In genomic region chr17:58232707-58233156, GRCh38 we compare ENCODE assay signal across 9 cellular contexts. TPM values are rescaled to one million over a fixed set of nuclear protein-coding genes. Genes with fewer than 3 reads are reported as not detected.
A peak's percentile ranks its signal among the peaks of the same experiment; 100 is the strongest.
DNase-seq lines count a peak whose midpoint lies in the region; ATAC-seq, FAIRE-seq and TF ChIP-seq lines count a peak whose summit lies in the region.
"Had no signal": no experiment of that assay in that cellular context is flagged by ENCODE, and none has a peak within 500 bp of the region (broad histone marks: within the 10 kb centered on the region; RNA-seq: fewer than 3 reads in every experiment).

No MANE protein-coding gene starts in this region.

- H3K4me3 Mint-ChIP-seq in activated naive CD4-positive, alpha-beta T cell treated with anti-CD3 and anti-CD28 coated beads, Interleukin-2, amount 10 ng/mL, durations not matched to agents 7 days and 5 days, result no peak overlapping the region
- H3K4me3 Mint-ChIP-seq in effector memory CD8-positive, alpha-beta T cell, result no peak overlapping the region
- H3K4me3 Mint-ChIP-seq in activated T-helper 2 cell treated with anti-CD3 and anti-CD28 coated beads, Interferon-gamma antibody, Interleukin-2, Interleukin-4, amounts not matched to agents 10 μg/mL and 5 μg/mL and 100 μg/mL, durations not matched to agents 14 hours and 24 hours and 36 hours (ENCODE audit: low read depth), result no peak overlapping the region
- H3K4me3 Mint-ChIP-seq: activated naive CD8-positive, alpha-beta T cell had no signal

- H2AFZ ChIP-seq in MM.1S (ENCODE audit: low read length), result no peak overlapping the region

- peaks cover 94% of the 10 kb centered on the region for H3K27me3 ChIP-seq in MM.1S (replicated peaks; ENCODE audit: insufficient read depth, low read length)

- H3K9me3 ChIP-seq in MM.1S (replicated peaks; ENCODE audit: insufficient read depth, low read length), result no peaks in the 10 kb centered on the region

- DNase-seq in activated naive CD4-positive, alpha-beta T cell treated with anti-CD3 and anti-CD28 coated beads, Interleukin-2, amount 50 U/mL, for 72 hours (ENCODE audit: low spot score in 2 of 2), result no peak
- DNase-seq in activated naive CD4-positive, alpha-beta T cell treated with anti-CD3 and anti-CD28 coated beads, Interleukin-2, amount 10 ng/mL, durations not matched to agents 7 days and 5 days, result no peak
- DNase-seq in H54 (ENCODE audit: insufficient read length, low spot score) (peak; percentile 50), MM.1S (peak; percentile 65)
- no peak for DNase-seq in effector memory CD8-positive, alpha-beta T cell
- DNase-seq in stimulated activated CD8-positive, alpha-beta memory T cell treated with anti-CD3 and anti-CD28 coated beads, Interleukin-4, amount 100 ng/mL, for 48 hours, result peak; percentile 53
- no peak for DNase-seq in activated T-helper 2 cell treated with anti-CD3 and anti-CD28 coated beads, Interferon-gamma antibody, Interleukin-2, Interleukin-4, amounts not matched to agents 10 μg/mL and 5 μg/mL and 100 μg/mL, durations not matched to agents 14 hours and 24 hours and 36 hours (ENCODE audit: low spot score)
- DNase-seq in activated effector memory CD4-positive, alpha-beta T cell treated with anti-CD3 and anti-CD28 coated beads, Interleukin-2, amount 50 U/mL, for 16 hours, result no peak

- no peaks in the 10 kb centered on the region for H3K79me2 ChIP-seq in MM.1S (ENCODE audit: low read length)

- peaks cover 14% of the 10 kb centered on the region; the same call in 1 of the 2 replicates for H3F3A ChIP-seq in MM.1S (ENCODE audit: insufficient read depth, low read length)

- no peak overlapping the region for H3K9ac ChIP-seq in MM.1S (ENCODE audit: low read length)

- no peaks in the 10 kb centered on the region for H3K9me2 ChIP-seq in MM.1S (replicated peaks; ENCODE audit: insufficient read depth, low read length)

- H3K36me3 Mint-ChIP-seq in activated naive CD4-positive, alpha-beta T cell treated with anti-CD3 and anti-CD28 coated beads, Interleukin-2, amount 50 U/mL, for 72 hours, result no peaks in the 10 kb centered on the region
- H3K36me3 Mint-ChIP-seq in activated naive CD4-positive, alpha-beta T cell treated with anti-CD3 and anti-CD28 coated beads, Interleukin-2, amount 10 ng/mL, durations not matched to agents 7 days and 5 days, result no peaks in the 10 kb centered on the region
- H3K36me3 Mint-ChIP-seq in effector memory CD8-positive, alpha-beta T cell (ENCODE audit: insufficient read depth), result no peaks in the 10 kb centered on the region
- H3K36me3 Mint-ChIP-seq in activated T-helper 2 cell treated with anti-CD3 and anti-CD28 coated beads, Interferon-gamma antibody, Interleukin-2, Interleukin-4, amounts not matched to agents 10 μg/mL and 5 μg/mL and 100 μg/mL, durations not matched to agents 14 hours and 24 hours and 36 hours (ENCODE audit: low read depth), result no peaks in the 10 kb centered on the region
- H3K36me3 Mint-ChIP-seq: activated naive CD8-positive, alpha-beta T cell had no signal

- peaks cover 66% of the 10 kb centered on the region for H3K27me3 Mint-ChIP-seq in activated naive CD4-positive, alpha-beta T cell treated with anti-CD3 and anti-CD28 coated beads, Interleukin-2, amount 10 ng/mL, durations not matched to agents 7 days and 5 days
- H3K27me3 Mint-ChIP-seq in effector memory CD8-positive, alpha-beta T cell, result peaks cover 32 to 72% of the 10 kb centered on the region in 2 donors
- peaks cover 46% of the 10 kb centered on the region for H3K27me3 Mint-ChIP-seq in activated T-helper 2 cell treated with anti-CD3 and anti-CD28 coated beads, Interferon-gamma antibody, Interleukin-2, Interleukin-4, amounts not matched to agents 10 μg/mL and 5 μg/mL and 100 μg/mL, durations not matched to agents 14 hours and 24 hours and 36 hours (ENCODE audit: low read depth)

- FAIRE-seq in H54 (lab: Jason Lieb, UNC), result no peak

- TF ChIP-seq POLR2A in H54 (IDR thresholded peaks at IDR 0.05; ENCODE audit: low read depth, low read length), result no peak

- H3K27ac Mint-ChIP-seq in activated naive CD4-positive, alpha-beta T cell treated with anti-CD3 and anti-CD28 coated beads, Interleukin-2, amount 50 U/mL, for 72 hours, result no peak overlapping the region
- no peak overlapping the region for H3K27ac Mint-ChIP-seq in activated naive CD4-positive, alpha-beta T cell treated with anti-CD3 and anti-CD28 coated beads, Interleukin-2, amount 10 ng/mL, durations not matched to agents 7 days and 5 days
- H3K27ac Mint-ChIP-seq in effector memory CD8-positive, alpha-beta T cell, result no peak overlapping the region
- no peak overlapping the region for H3K27ac Mint-ChIP-seq in activated T-helper 2 cell treated with anti-CD3 and anti-CD28 coated beads, Interferon-gamma antibody, Interleukin-2, Interleukin-4, amounts not matched to agents 10 μg/mL and 5 μg/mL and 100 μg/mL, durations not matched to agents 14 hours and 24 hours and 36 hours
- H3K27ac Mint-ChIP-seq: activated naive CD8-positive, alpha-beta T cell had no signal

- no peaks in the 10 kb centered on the region for H3K9me3 Mint-ChIP-seq in activated naive CD4-positive, alpha-beta T cell treated with anti-CD3 and anti-CD28 coated beads, Interleukin-2, amount 50 U/mL, for 72 hours
- H3K9me3 Mint-ChIP-seq in activated naive CD4-positive, alpha-beta T cell treated with anti-CD3 and anti-CD28 coated beads, Interleukin-2, amount 10 ng/mL, durations not matched to agents 7 days and 5 days, result no peaks in the 10 kb centered on the region
- no peaks in the 10 kb centered on the region for H3K9me3 Mint-ChIP-seq in effector memory CD8-positive, alpha-beta T cell
- H3K9me3 Mint-ChIP-seq in activated T-helper 2 cell treated with anti-CD3 and anti-CD28 coated beads, Interferon-gamma antibody, Interleukin-2, Interleukin-4, amounts not matched to agents 10 μg/mL and 5 μg/mL and 100 μg/mL, durations not matched to agents 14 hours and 24 hours and 36 hours, result no peaks in the 10 kb centered on the region

- no peak overlapping the region for H3K27ac ChIP-seq in MM.1S (ENCODE audit: low read length)

- no peaks in the 10 kb centered on the region for H3K36me3 ChIP-seq in MM.1S (replicated peaks; ENCODE audit: insufficient read depth, low read length)

- no peak for TF ChIP-seq CTCF in MM.1S (IDR thresholded peaks at IDR 0.05; ENCODE audit: low read length)

- H4K20me1 ChIP-seq in MM.1S (ENCODE audit: insufficient read depth, low read length), result no peaks in the 10 kb centered on the region; the same call in 1 of the 2 replicates

- intact Hi-C loops in activated T-helper 2 cell treated with anti-CD3 and anti-CD28 coated beads, Interferon-gamma antibody, Interleukin-2, Interleukin-4, amounts not matched to agents 10 μg/mL and 5 μg/mL and 100 μg/mL, durations not matched to agents 14 hours and 24 hours and 36 hours (cut with micrococcal nuclease), result no loop called here

- no peak overlapping the region for H3K4me3 ChIP-seq in MM.1S (ENCODE audit: low read length)

- peak; percentile 77 to 91 for ATAC-seq in activated naive CD4-positive, alpha-beta T cell treated with anti-CD3 and anti-CD28 coated beads, Interleukin-2, amount 50 U/mL, for 72 hours
- ATAC-seq in effector memory CD8-positive, alpha-beta T cell (replicated peaks), result peak; percentile 46

- peaks cover 14% of the 10 kb centered on the region for H3K4me1 ChIP-seq in MM.1S (ENCODE audit: low read length)

- CTCF ChIA-PET in activated naive CD4-positive, alpha-beta T cell treated with anti-CD3 and anti-CD28 coated beads, Interleukin-2, amount 10 ng/mL, durations not matched to agents 7 days and 5 days (lab: Charles Lee), result interaction anchor here (1.4 kb wide), 1 partner anchor 17 kb away, joined by 6 read pairs; no protein-coding TSS in a partner anchor

- H3K4me1 Mint-ChIP-seq in activated naive CD4-positive, alpha-beta T cell treated with anti-CD3 and anti-CD28 coated beads, Interleukin-2, amount 10 ng/mL, durations not matched to agents 7 days and 5 days, result peaks cover 2% of the 10 kb centered on the region
- H3K4me1 Mint-ChIP-seq in effector memory CD8-positive, alpha-beta T cell (ENCODE audit: low read depth in 2 of 2), result no peaks in the 10 kb centered on the region
- peaks cover 10% of the 10 kb centered on the region for H3K4me1 Mint-ChIP-seq in activated T-helper 2 cell treated with anti-CD3 and anti-CD28 coated beads, Interferon-gamma antibody, Interleukin-2, Interleukin-4, amounts not matched to agents 10 μg/mL and 5 μg/mL and 100 μg/mL, durations not matched to agents 14 hours and 24 hours and 36 hours (ENCODE audit: low read depth)

- peak overlapping the region; percentile 59 for H3K4me2 ChIP-seq in MM.1S (ENCODE audit: low read depth, low read length)

RNA-seq across cellular contexts. Expression of gene LPO, which starts 5.7 kb away (rescaled TPM):
- total RNA-seq in activated naive CD4-positive, alpha-beta T cell treated with anti-CD3 and anti-CD28 coated beads, Interleukin-2, amount 50 U/mL, for 72 hours, result under 1 TPM; 0.16 to 0.19 TPM
- total RNA-seq in activated T-helper 2 cell treated with anti-CD3 and anti-CD28 coated beads, Interferon-gamma antibody, Interleukin-2, Interleukin-4, amounts not matched to agents 10 μg/mL and 5 μg/mL and 100 μg/mL, durations not matched to agents 14 hours and 24 hours and 36 hours, result not detected in 2 replicates

RNA-seq across cellular contexts. Expression of gene MKS1, which starts 13.7 kb away (rescaled TPM):
- total RNA-seq in activated naive CD4-positive, alpha-beta T cell treated with anti-CD3 and anti-CD28 coated beads, Interleukin-2, amount 50 U/mL, for 72 hours, result 10 to 100 TPM; 22.4 to 28.4 TPM
- 18.8 and 20.5 TPM in 2 replicates for total RNA-seq in activated T-helper 2 cell treated with anti-CD3 and anti-CD28 coated beads, Interferon-gamma antibody, Interleukin-2, Interleukin-4, amounts not matched to agents 10 μg/mL and 5 μg/mL and 100 μg/mL, durations not matched to agents 14 hours and 24 hours and 36 hours

RNA-seq across cellular contexts. Expression of gene EPX, which starts 40.2 kb away (rescaled TPM):
- not detected for total RNA-seq in activated naive CD4-positive, alpha-beta T cell treated with anti-CD3 and anti-CD28 coated beads, Interleukin-2, amount 50 U/mL, for 72 hours
- not detected in 2 replicates for total RNA-seq in activated T-helper 2 cell treated with anti-CD3 and anti-CD28 coated beads, Interferon-gamma antibody, Interleukin-2, Interleukin-4, amounts not matched to agents 10 μg/mL and 5 μg/mL and 100 μg/mL, durations not matched to agents 14 hours and 24 hours and 36 hours

RNA-seq across cellular contexts. Expression of gene MPO, which starts 48.0 kb away (rescaled TPM):
- total RNA-seq in activated naive CD4-positive, alpha-beta T cell treated with anti-CD3 and anti-CD28 coated beads, Interleukin-2, amount 50 U/mL, for 72 hours, result not detected
- total RNA-seq in activated T-helper 2 cell treated with anti-CD3 and anti-CD28 coated beads, Interferon-gamma antibody, Interleukin-2, Interleukin-4, amounts not matched to agents 10 μg/mL and 5 μg/mL and 100 μg/mL, durations not matched to agents 14 hours and 24 hours and 36 hours, result not detected in 2 replicates

Comparison
In these comparisons a context has a peak if more than half of its experiments do, and no peak if none do; other contexts are left out.
1. DNase-seq: peak in H54 (single experiment), MM.1S (single experiment) and stimulated activated CD8-positive, alpha-beta memory T cell treated with anti-CD3 and anti-CD28 coated beads, Interleukin-4, amount 100 ng/mL, for 48 hours (single experiment); none in activated naive CD4-positive, alpha-beta T cell treated with anti-CD3 and anti-CD28 coated beads, Interleukin-2, amount 50 U/mL, for 72 hours (0 of 2), activated naive CD4-positive, alpha-beta T cell treated with anti-CD3 and anti-CD28 coated beads, Interleukin-2, amount 10 ng/mL, durations not matched to agents 7 days and 5 days (single experiment), effector memory CD8-positive, alpha-beta T cell (0 of 3), activated T-helper 2 cell treated with anti-CD3 and anti-CD28 coated beads, Interferon-gamma antibody, Interleukin-2, Interleukin-4, amounts not matched to agents 10 μg/mL and 5 μg/mL and 100 μg/mL, durations not matched to agents 14 hours and 24 hours and 36 hours (single experiment) and activated effector memory CD4-positive, alpha-beta T cell treated with anti-CD3 and anti-CD28 coated beads, Interleukin-2, amount 50 U/mL, for 16 hours (single experiment).